In genomic region chr3:138137901-138138300, GRCh38 we compare ENCODE assay signal across 17 cellular contexts.
DNase-seq lines count a peak whose midpoint lies in the region; ATAC-seq and TF ChIP-seq lines count a peak whose summit lies in the region.
"Had no signal": no experiment of that assay in that cellular context is flagged by ENCODE, and none has a peak within 500 bp of the region (broad histone marks: within the 10 kb centered on the region; RNA-seq: fewer than 3 reads in every experiment).

No MANE protein-coding gene starts in this region.

- peaks cover 57 to 64% of the 10 kb centered on the region in 2 experiments for H3K4me1 ChIP-seq in neutrophil (ENCODE audit: control insufficient read depth in 1 of 2, insufficient read depth in 1 of 2, low read depth in 1 of 2, low read length in 1 of 2)
- H3K4me1 ChIP-seq: Peyer's patch had no signal

- H3K4me3 ChIP-seq in NB4 (ENCODE audit: low read depth, low read length): peak overlapping the region; percentile 23
- peak overlapping the region in 1 of 2 experiments; percentile 18 for H3K4me3 ChIP-seq in neutrophil (ENCODE audit: low read depth in 1 of 2, low read length in 1 of 2)
- H3K4me3 ChIP-seq: Peyer's patch had no signal

- H3K9me3 ChIP-seq in neutrophil: no peaks in the 10 kb centered on the region
- H3K9me3 ChIP-seq: Peyer's patch had no signal

- DNase-seq in GF-D8 (lab: John Stamatoyannopoulos, UW) (peak; percentile 79), NB4 (ENCODE audit: low read depth) (peak; percentile 86), SKM-1 (lab: John Stamatoyannopoulos, UW; ENCODE audit: unreplicated experiment) (peak; percentile 82)
- DNase-seq: CD8-positive, alpha-beta memory T cell; H9; MM.1S; NCI-H1417 treated with DMSO at 0.1 percent for 48 hours; NCI-H187 treated with DMSO at 0.1 percent for 48 hours; NCI-H226; NCI-H524; NCI-H82; Peyer's patch had no signal

- TF ChIP-seq CTCF in NB4 (IDR thresholded peaks at IDR 0.05; ENCODE audit: low read depth, low read length): no peak
- no peak for TF ChIP-seq CTCF in neutrophil (IDR thresholded peaks at IDR 0.05)

- H3K27ac ChIP-seq in neutrophil: peak overlapping the region; percentile 91
- H3K27ac ChIP-seq: Peyer's patch had no signal

- ATAC-seq in HG03045 (IDR thresholded peaks at IDR 0.05; ENCODE audit: unreplicated experiment): no peak
- ATAC-seq in HG03565 (IDR thresholded peaks at IDR 0.05; ENCODE audit: unreplicated experiment): no peak
- no peak for ATAC-seq in GM19463 (IDR thresholded peaks at IDR 0.05; ENCODE audit: unreplicated experiment)
- no peak for ATAC-seq in GM21423 (IDR thresholded peaks at IDR 0.05; ENCODE audit: unreplicated experiment)

- no peak for TF ChIP-seq POLR2A in NB4 (IDR thresholded peaks at IDR 0.05; ENCODE audit: extremely low read depth, insufficient read length)

- no peaks in the 10 kb centered on the region for H3K27me3 ChIP-seq in neutrophil
- H3K27me3 ChIP-seq: Peyer's patch had no signal

- H3K36me3 ChIP-seq in neutrophil: no peaks in the 10 kb centered on the region
- H3K36me3 ChIP-seq: Peyer's patch had no signal
